Comparison of ENCODE assay signal across 24 cellular contexts in the genomic region with DNA sequence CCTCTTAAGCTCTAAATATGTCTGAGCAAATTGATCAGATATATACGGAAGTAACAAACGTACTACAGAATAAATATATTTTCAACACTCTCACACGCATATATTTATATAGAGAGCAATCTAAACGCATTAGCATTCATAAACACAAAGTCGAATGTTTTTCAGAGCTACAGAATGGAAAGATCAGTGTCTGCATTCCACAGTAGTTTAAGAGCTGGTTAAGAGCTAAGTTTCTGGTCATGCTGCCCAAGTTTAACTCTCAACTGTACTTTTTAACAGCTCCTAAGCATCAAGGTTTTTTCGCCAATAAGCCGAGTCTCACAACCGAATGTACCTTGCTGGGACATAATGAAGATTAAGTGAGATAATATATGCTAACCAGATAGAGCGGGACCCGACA. TPM values are rescaled to one million over a fixed set of nuclear protein-coding genes. Genes with fewer than 3 reads are reported as not detected.
DNase-seq lines count a peak whose midpoint lies in the region; ATAC-seq and TF ChIP-seq lines count a peak whose summit lies in the region.
"Had no signal": no experiment of that assay in that cellular context is flagged by ENCODE, and none has a peak within 500 bp of the region (broad histone marks: within the 10 kb centered on the region; RNA-seq: fewer than 3 reads in every experiment).

No MANE protein-coding gene starts in this region.

- no peak overlapping the region for H4K8ac ChIP-seq in IMR-90 (ENCODE audit: low read depth in 2 of 2, low read length in 2 of 2)

- no peak overlapping the region for H2AFZ ChIP-seq in IMR-90 (replicated peaks; ENCODE audit: low read length, poor library complexity)

- in situ Hi-C loops in IMR-90 (cut with MboI; ENCODE audit: low sequenced_read_pairs) = no loop called here

- H2BK5ac ChIP-seq in IMR-90 (ENCODE audit: low read depth, low read length, poor library complexity, severe bottlenecking) = no peak overlapping the region

- no peak overlapping the region for H3K23ac ChIP-seq in IMR-90 (ENCODE audit: low read depth, low read length)

- H2BK20ac ChIP-seq in IMR-90 (ENCODE audit: low read depth, low read length) = no peak overlapping the region

- H3K9me1 ChIP-seq in IMR-90 (ENCODE audit: insufficient read depth, low read length) = peaks cover 4% of the 10 kb centered on the region; the same call in 1 of the 2 replicates

- POLR2A ChIA-PET in IMR-90 (lab: Charles Lee; ENCODE audit: unreplicated experiment) = interaction anchor here (0.6 to 0.9 kb wide), 2 partner anchors 36 to 206 kb away, joined by 3 read pairs; no protein-coding TSS in a partner anchor

- CTCF ChIA-PET in IMR-90 (lab: Yijun Ruan, JAX) = interaction anchor here (0.6 kb wide), 1 partner anchor 20 kb away, joined by 4 read pairs; no protein-coding TSS in a partner anchor

- H3K27me3 ChIP-seq in IMR-90 (ENCODE audit: control insufficient read depth, insufficient read depth, low read length) (no peaks in the 10 kb centered on the region), stomach smooth muscle (ENCODE audit: control insufficient read depth in 1 of 2, insufficient read depth in 2 of 2, low read length in 2 of 2) (no peaks in the 10 kb centered on the region), vagina (no peaks in the 10 kb centered on the region)
- H3K27me3 ChIP-seq: BE2C, BLaER1 had no signal

- H3K27ac ChIP-seq in IMR-90 (ENCODE audit: insufficient read depth, low read length) = no peak overlapping the region
- no peak overlapping the region for H3K27ac ChIP-seq in stomach smooth muscle (ENCODE audit: low read length)
- H3K27ac ChIP-seq in vagina = peak overlapping the region; percentile 1
- H3K27ac ChIP-seq: BLaER1 had no signal

- H3K9me3 ChIP-seq in IMR-90 (ENCODE audit: control insufficient read depth, insufficient read depth, low read length) = no peaks in the 10 kb centered on the region
- H3K9me3 ChIP-seq in stomach smooth muscle (ENCODE audit: control insufficient read depth in 2 of 2, low read length in 2 of 2) = no peaks in the 10 kb centered on the region
- H3K9me3 ChIP-seq in vagina = no peaks in the 10 kb centered on the region
- H3K9me3 ChIP-seq: BE2C had no signal

- no TSS peak for BruUV-seq in IMR-90 (replicated peaks; lab: Mats Ljungman, UMichigan)

- DNase-seq in IMR-90 (no peak), fibroblast of peridontal ligament (ENCODE audit: extremely low read depth) (peak; percentile 13), vagina (ENCODE audit: extremely low spot score in 2 of 2) (no peak), HUDEP-2 (lab: John Stamatoyannopoulos, UW; ENCODE audit: unreplicated experiment in 76 of 76) (no peak)
- DNase-seq in activated CD4-positive, alpha-beta T cell treated with anti-CD3 and anti-CD28 coated beads for 1 hour = no peak
- no peak for DNase-seq in effector CD4-positive, alpha-beta T cell
- DNase-seq: 8988T; ACHN; BE2C; C1 segment of cervical spinal cord; CD4-positive, alpha-beta memory T cell; CD4-positive, CD25-positive, alpha-beta regulatory T cell; CD8-positive, alpha-beta memory T cell; COR-L47; DMS 273 treated with DMSO at 0.1 percent for 48 hours; DMS153; DMS53; DMS79; DND-41; EL; GDM1 had no signal

- H3K4me1 ChIP-seq in IMR-90 (ENCODE audit: control insufficient read depth, insufficient read depth, low read length) = peaks cover 5% of the 10 kb centered on the region
- no peaks in the 10 kb centered on the region for H3K4me1 ChIP-seq in stomach smooth muscle (ENCODE audit: control insufficient read depth, insufficient read depth, low read length)
- peaks cover 7% of the 10 kb centered on the region for H3K4me1 ChIP-seq in vagina
- H3K4me1 ChIP-seq: BE2C, BLaER1 had no signal

- intact Hi-C loops in IMR-90 (cut with micrococcal nuclease) (loop anchor here (10.0 kb wide), 1 partner anchor 408 kb away; no protein-coding TSS in a partner anchor), vagina (cut with DNase I) (no loop called here)

- H3K36me3 ChIP-seq in IMR-90 (ENCODE audit: control insufficient read depth, insufficient read depth, low read length) (peaks cover 2% of the 10 kb centered on the region; the same call in 1 of the 2 replicates), stomach smooth muscle (ENCODE audit: control insufficient read depth in 2 of 2, insufficient read depth in 2 of 2, low read length in 2 of 2) (peaks cover 0 to 2% of the 10 kb centered on the region in 2 donors), vagina (peaks cover 0 to 4% of the 10 kb centered on the region in 2 donors)
- H3K36me3 ChIP-seq: BE2C, BLaER1 had no signal

- no peak overlapping the region for H2AK5ac ChIP-seq in IMR-90 (ENCODE audit: low read depth, low read length)

- no peak overlapping the region for H3K4ac ChIP-seq in IMR-90 (ENCODE audit: low read depth, low read length)

- TF ChIP-seq RAD21 in IMR-90 (IDR thresholded peaks at IDR 0.05; ENCODE audit: low read length) = no peak

- no peak overlapping the region for H3K56ac ChIP-seq in IMR-90 (ENCODE audit: extremely low read depth, insufficient read depth, low read length)

- H3K14ac ChIP-seq in IMR-90 (replicated peaks; ENCODE audit: low read depth, low read length) = no peak overlapping the region

- H3K4me3 ChIP-seq in IMR-90 (ENCODE audit: insufficient read depth, low read depth, low read length) = no peak overlapping the region
- H3K4me3 ChIP-seq in stomach smooth muscle (ENCODE audit: low read length in 2 of 2) = peak overlapping the region; percentile 4 to 47
- H3K4me3 ChIP-seq in vagina = no peak overlapping the region
- H3K4me3 ChIP-seq: BLaER1, GM12878 had no signal

- dilution Hi-C loops in IMR-90 (cut with HindIII; ENCODE audit: low sequenced_read_pairs, unreplicated experiment) = no loop called here

- no peak overlapping the region for H4K5ac ChIP-seq in IMR-90 (ENCODE audit: low read depth, low read length)

- TF ChIP-seq CTCF in IMR-90 (conservative IDR thresholded peaks at IDR 0.05; ENCODE audit: low read depth, low read length) (no peak), vagina (IDR thresholded peaks at IDR 0.05) (no peak)

- H2BK15ac ChIP-seq in IMR-90 (ENCODE audit: low read depth, low read length) = no peak overlapping the region

- WGBS in IMR-90 (ENCODE audit: extremely low coverage in 2 of 2, insufficient read length in 1 of 2), 2 experiments = no CpG with 5 or more reads among the region's 10 CpGs

- no peaks in the 10 kb centered on the region for H4K20me1 ChIP-seq in IMR-90 (ENCODE audit: insufficient read depth, low read length)
- H4K20me1 ChIP-seq: BLaER1 had no signal

- H4K91ac ChIP-seq in IMR-90 (ENCODE audit: insufficient read depth, low read depth, low read length) = no peak overlapping the region

- no peak overlapping the region for H2AK9ac ChIP-seq in IMR-90 (replicated peaks; ENCODE audit: low read depth, low read length, poor library complexity)

- peak overlapping the region; percentile 2; the same call in 1 of the 2 replicates for H3K4me2 ChIP-seq in IMR-90 (ENCODE audit: low read depth, low read length)
- H3K4me2 ChIP-seq: BLaER1 had no signal

- H3K79me1 ChIP-seq in IMR-90 (ENCODE audit: low read depth in 1 of 2, low read length in 2 of 2) = peaks cover 0 to 6% of the 10 kb centered on the region in 2 experiments; a peak in 1 of 4 replicates

- TF ChIP-seq POLR2A in IMR-90 (IDR thresholded peaks at IDR 0.05; ENCODE audit: low read depth, low read length) (no peak), vagina (IDR thresholded peaks at IDR 0.05) (no peak)

- peak; percentile 64 for ATAC-seq in IMR-90 (ENCODE audit: low read depth)
- ATAC-seq: GM12878 had no signal

- H3K9ac ChIP-seq in IMR-90 (ENCODE audit: low read depth, low read length) (no peak overlapping the region), stomach smooth muscle (ENCODE audit: low read length in 2 of 2) (peak overlapping the region in 1 of 2 donors; percentile 24)
- H3K9ac ChIP-seq: BLaER1 had no signal

- H3K18ac ChIP-seq in IMR-90 (ENCODE audit: low read depth, low read length) = no peak overlapping the region

- H2BK120ac ChIP-seq in IMR-90 (ENCODE audit: low read depth, low read length) = no peak overlapping the region

TF ChIP-seq in IMR-90, 13 proteins besides CTCF, POLR2A, EP300 and RAD21 (continues in another document):
- TF ChIP-seq, protein P1, sequence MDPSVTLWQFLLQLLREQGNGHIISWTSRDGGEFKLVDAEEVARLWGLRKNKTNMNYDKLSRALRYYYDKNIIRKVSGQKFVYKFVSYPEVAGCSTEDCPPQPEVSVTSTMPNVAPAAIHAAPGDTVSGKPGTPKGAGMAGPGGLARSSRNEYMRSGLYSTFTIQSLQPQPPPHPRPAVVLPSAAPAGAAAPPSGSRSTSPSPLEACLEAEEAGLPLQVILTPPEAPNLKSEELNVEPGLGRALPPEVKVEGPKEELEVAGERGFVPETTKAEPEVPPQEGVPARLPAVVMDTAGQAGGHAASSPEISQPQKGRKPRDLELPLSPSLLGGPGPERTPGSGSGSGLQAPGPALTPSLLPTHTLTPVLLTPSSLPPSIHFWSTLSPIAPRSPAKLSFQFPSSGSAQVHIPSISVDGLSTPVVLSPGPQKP (IDR thresholded peaks at IDR 0.05; ENCODE audit: borderline replicate concordance, low read depth, low read length) = no peak
- no peak for TF ChIP-seq SMC3 (IDR thresholded peaks at IDR 0.05; ENCODE audit: low read depth, low read length)
- TF ChIP-seq, protein P2, sequence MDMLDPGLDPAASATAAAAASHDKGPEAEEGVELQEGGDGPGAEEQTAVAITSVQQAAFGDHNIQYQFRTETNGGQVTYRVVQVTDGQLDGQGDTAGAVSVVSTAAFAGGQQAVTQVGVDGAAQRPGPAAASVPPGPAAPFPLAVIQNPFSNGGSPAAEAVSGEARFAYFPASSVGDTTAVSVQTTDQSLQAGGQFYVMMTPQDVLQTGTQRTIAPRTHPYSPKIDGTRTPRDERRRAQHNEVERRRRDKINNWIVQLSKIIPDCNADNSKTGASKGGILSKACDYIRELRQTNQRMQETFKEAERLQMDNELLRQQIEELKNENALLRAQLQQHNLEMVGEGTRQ (IDR thresholded peaks at IDR 0.05; ENCODE audit: low read depth, low read length) = no peak
- no peak for TF ChIP-seq CEBPB (IDR thresholded peaks at IDR 0.05; ENCODE audit: low read depth, low read length)
- TF ChIP-seq CHD1 (IDR thresholded peaks at IDR 0.05; ENCODE audit: low read depth, low read length) = no peak
- TF ChIP-seq MAZ (IDR thresholded peaks at IDR 0.05; ENCODE audit: borderline replicate concordance, low read depth, low read length) = no peak
- no peak for TF ChIP-seq MAFK (IDR thresholded peaks at IDR 0.05; ENCODE audit: low read depth, low read length)
- TF ChIP-seq MXI1 (IDR thresholded peaks at IDR 0.05; ENCODE audit: borderline replicate concordance, low read depth, low read length) = no peak
- TF ChIP-seq FOS (IDR thresholded peaks at IDR 0.05; ENCODE audit: low read depth, low read length) = no peak
- TF ChIP-seq RFX5 (IDR thresholded peaks at IDR 0.05; ENCODE audit: low read depth, low read length) = no peak
- TF ChIP-seq RCOR1 (IDR thresholded peaks at IDR 0.05; ENCODE audit: insufficient replicate concordance, low read length) = no peak
- TF ChIP-seq NFE2L2 (IDR thresholded peaks at IDR 0.05; ENCODE audit: low read depth, low read length) = no peak

RNA-seq across cellular contexts. Expression of a gene that starts 36.7 kb away (rescaled TPM):
- total RNA-seq in IMR-90 (2012; rRNA removed) (21.0 and 28.9 TPM in 2 replicates), vagina (19.6 TPM)
- 5.5 and 6.4 TPM in 2 replicates for polyA plus RNA-seq in IMR-90 (2012; rRNA removed)
- polyA plus RNA-seq in IMR-90 (2012; cell fraction: cytosol; rRNA removed) = 1.3 and 2.1 TPM in 2 replicates
- polyA plus RNA-seq in IMR-90 (2012; cell fraction: nucleus; rRNA removed; ENCODE audit: low replicate concordance) = 1.4 and 6.4 TPM in 2 replicates

Comparison
In these comparisons a context has a peak if more than half of its experiments do, and no peak if none do; other contexts are left out.
1. H3K4me3 ChIP-seq: peak in stomach smooth muscle (2 of 2); none in IMR-90 (single experiment) and vagina (0 of 2).